8 cellular contexts compared by ENCODE assay signal in genomic region chr11:44556735-44557409, GRCh38. TPM values are rescaled to one million over a fixed set of nuclear protein-coding genes. Genes with fewer than 3 reads are reported as not detected.
A peak's percentile ranks its signal among the peaks of the same experiment; 100 is the strongest.
DNase-seq lines count a peak whose midpoint lies in the region; ATAC-seq and TF ChIP-seq lines count a peak whose summit lies in the region.

No MANE protein-coding gene starts in this region.

- H3K4me3 ChIP-seq in mucosa of descending colon: no peak overlapping the region

- intact Hi-C loops in mucosa of descending colon (cut with DNase I, micrococcal nuclease): loop anchor here (2.0 to 10.0 kb wide), 2 partner anchors 60 to 358 kb away; no protein-coding TSS in a partner anchor

- ATAC-seq in GM21619 (IDR thresholded peaks at IDR 0.05; ENCODE audit: unreplicated experiment) (peak; percentile 26), mucosa of descending colon (peak; percentile 74)

- peak; percentile 69 for TF ChIP-seq CTCF in mucosa of descending colon (IDR thresholded peaks at IDR 0.05)

- H3K27ac ChIP-seq in substantia nigra (ENCODE audit: low read depth, low read length, poor library complexity, severe bottlenecking): peak overlapping the region; percentile 35

- no peaks in the 10 kb centered on the region for H3K36me3 ChIP-seq in mucosa of descending colon (ENCODE audit: low read depth)

- H3K4me1 ChIP-seq in mucosa of descending colon (ENCODE audit: low read depth): no peaks in the 10 kb centered on the region

- DNase-seq in Caki2 (ENCODE audit: low read depth): peak; percentile 58
- peak; percentile 21 for DNase-seq in NCI-H2029 (lab: John Stamatoyannopoulos, UW)
- peak; percentile 68 for DNase-seq in activated CD4-positive, alpha-beta T cell treated with anti-CD3 and anti-CD28 coated beads, Interleukin-2, amount 50 U/mL, for 4 hours
- DNase-seq in effector CD8-positive, alpha-beta T cell (lab: John Stamatoyannopoulos, UW): peak; percentile 53
- peak in 2 of 3 donors; percentile 70 to 82 for DNase-seq in mucosa of descending colon
- peak in 35 of 49 donors; percentile 12 to 73 (median 54) for DNase-seq in substantia nigra (lab: John Stamatoyannopoulos, UW)
- DNase-seq in NCI-H2107 (lab: John Stamatoyannopoulos, UW): no peak

- in situ Hi-C loops in Caki2 (cut with HindIII; ENCODE audit: low pct_unique_long_range_greater_than_20kb, low sequenced_read_pairs): no loop called here

- H3K9me3 ChIP-seq in mucosa of descending colon: no peaks in the 10 kb centered on the region

RNA-seq across cellular contexts. Expression of gene CD82, which starts 8.6 kb away (rescaled TPM):
- total RNA-seq in Caki2 (2014; rRNA removed; shearing (Covaris generic); ENCODE audit: low replicate concordance): 17.5 and 35.8 TPM in 2 replicates
- total RNA-seq in mucosa of descending colon: 10 to 100 TPM; 27.2 to 43.2 (median 29.6) TPM
